16 cellular contexts compared by ENCODE assay signal in the genomic region with DNA sequence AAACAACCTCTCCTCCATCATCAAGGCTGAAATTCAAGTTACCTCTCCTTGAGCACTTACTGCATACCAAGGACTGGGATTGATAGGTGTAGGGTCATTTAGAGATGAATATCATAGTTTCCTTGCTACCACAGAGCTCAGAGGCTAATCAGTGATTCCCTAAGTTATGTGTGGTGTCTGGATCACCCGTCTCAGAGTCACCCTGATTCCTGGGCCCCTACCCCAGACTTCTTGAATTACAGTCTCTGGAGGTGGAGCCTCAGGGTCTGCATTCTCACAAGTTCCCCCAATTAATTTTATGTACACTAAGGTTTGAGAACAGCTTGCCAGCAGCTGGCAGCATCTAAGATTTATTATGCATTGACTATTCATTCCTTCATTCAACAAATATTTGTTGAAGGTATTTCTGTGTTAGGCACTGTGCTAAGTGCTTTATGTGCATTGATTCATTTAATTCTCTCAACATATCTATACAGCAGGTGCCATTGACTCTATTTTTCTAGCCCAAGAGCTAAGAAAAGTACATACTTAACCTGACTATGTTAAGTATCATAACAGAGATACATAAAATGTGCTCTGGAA.
"Had no signal": no experiment of that assay in that cellular context is flagged by ENCODE, and none has a peak within 500 bp of the region (broad histone marks: within the 10 kb centered on the region; RNA-seq: fewer than 3 reads in every experiment).

No MANE protein-coding gene starts in this region.

- DNase-seq: activated CD4-positive, alpha-beta T cell treated with anti-CD3 and anti-CD28 coated beads, Interleukin-2, amount 50 U/mL, for 1 hour; activated CD8-positive, alpha-beta memory T cell treated with anti-CD3 and anti-CD28 coated beads for 24 hours; activated naive CD4-positive, alpha-beta T cell; activated naive CD8-positive, alpha-beta T cell treated with anti-CD3 and anti-CD28 coated beads, Interleukin-2, amount 10 ng/mL, durations not matched to agents 7 days and 5 days; effector memory CD4-positive, alpha-beta T cell; foreskin keratinocyte; glutamatergic neuron; left ventricle myocardium inferior; natural killer cell; posterior cingulate gyrus; retina; stimulated activated CD4-positive, alpha-beta T cell treated with anti-CD3 and anti-CD28 coated beads, Interleukin-2, amount 100 ng/mL, for 48 hours; stimulated activated naive B cell treated with anti-CD40 and anti-IgM and Interleukin-4, amounts not matched to agents 10 μg/mL and 1 μg/mL and 100 μg/mL, for 72 hours; thyroid gland had no signal

- H3K27ac ChIP-seq: breast epithelium, foreskin keratinocyte, left ventricle myocardium inferior, thyroid gland had no signal

- H3K27me3 Mint-ChIP-seq: stimulated activated naive B cell treated with anti-CD40 and anti-IgM and Interleukin-4, amounts not matched to agents 10 μg/mL and 1 μg/mL and 100 μg/mL, for 72 hours had no signal

- ATAC-seq: natural killer cell; stimulated activated naive B cell treated with anti-CD40 and anti-IgM and Interleukin-4, amounts not matched to agents 10 μg/mL and 1 μg/mL and 100 μg/mL, for 72 hours had no signal

- H3K4me3 Mint-ChIP-seq: activated naive CD8-positive, alpha-beta T cell treated with anti-CD3 and anti-CD28 coated beads, Interleukin-2, amount 10 ng/mL, durations not matched to agents 7 days and 5 days; dendritic cell treated with granulocyte-macrophage colony-stimulating factor and Interleukin-4, amounts not matched to agents 40 ng/mL and 50 ng/mL, for 4 days; natural killer cell; stimulated activated naive B cell treated with anti-CD40 and anti-IgM and Interleukin-4, amounts not matched to agents 10 μg/mL and 1 μg/mL and 100 μg/mL, for 72 hours had no signal

- H3K27ac Mint-ChIP-seq: activated naive CD8-positive, alpha-beta T cell treated with anti-CD3 and anti-CD28 coated beads, Interleukin-2, amount 10 ng/mL, durations not matched to agents 7 days and 5 days; dendritic cell treated with granulocyte-macrophage colony-stimulating factor and Interleukin-4, amounts not matched to agents 40 ng/mL and 50 ng/mL, for 4 days; natural killer cell; stimulated activated naive B cell treated with anti-CD40 and anti-IgM and Interleukin-4, amounts not matched to agents 10 μg/mL and 1 μg/mL and 100 μg/mL, for 72 hours had no signal

- H3K36me3 Mint-ChIP-seq: activated naive CD8-positive, alpha-beta T cell treated with anti-CD3 and anti-CD28 coated beads, Interleukin-2, amount 10 ng/mL, durations not matched to agents 7 days and 5 days; natural killer cell; stimulated activated naive B cell treated with anti-CD40 and anti-IgM and Interleukin-4, amounts not matched to agents 10 μg/mL and 1 μg/mL and 100 μg/mL, for 72 hours had no signal

- H3K9me3 Mint-ChIP-seq: activated naive CD8-positive, alpha-beta T cell treated with anti-CD3 and anti-CD28 coated beads, Interleukin-2, amount 10 ng/mL, durations not matched to agents 7 days and 5 days; dendritic cell treated with granulocyte-macrophage colony-stimulating factor and Interleukin-4, amounts not matched to agents 40 ng/mL and 50 ng/mL, for 4 days; natural killer cell; stimulated activated naive B cell treated with anti-CD40 and anti-IgM and Interleukin-4, amounts not matched to agents 10 μg/mL and 1 μg/mL and 100 μg/mL, for 72 hours had no signal

- H3K27me3 ChIP-seq: breast epithelium, foreskin keratinocyte, thyroid gland had no signal

- H3K36me3 ChIP-seq: breast epithelium, left ventricle myocardium inferior, thyroid gland had no signal

- H3K9me3 ChIP-seq: breast epithelium, left ventricle myocardium inferior, thyroid gland had no signal

- H3K4me1 ChIP-seq: breast epithelium, left ventricle myocardium inferior, thyroid gland had no signal

- H3K4me3 ChIP-seq: breast epithelium, left ventricle myocardium inferior, thyroid gland had no signal

- H3K4me1 Mint-ChIP-seq: natural killer cell had no signal
